15 cellular contexts compared by ENCODE assay signal in genomic region chr17:18071751-18072150, GRCh38. TPM values are rescaled to one million over a fixed set of nuclear protein-coding genes. Genes with fewer than 3 reads are reported as not detected.
DNase-seq lines count a peak whose midpoint lies in the region; ATAC-seq, FAIRE-seq and TF ChIP-seq lines count a peak whose summit lies in the region.
"Had no signal": no experiment of that assay in that cellular context is flagged by ENCODE, and none has a peak within 500 bp of the region (broad histone marks: within the 10 kb centered on the region; RNA-seq: fewer than 3 reads in every experiment).

No MANE protein-coding gene starts in this region.

- H3K27me3 ChIP-seq in SJCRH30, result peaks cover 4% of the 10 kb centered on the region
- peaks cover 0 to 5% of the 10 kb centered on the region in 2 experiments for H3K27me3 ChIP-seq in mesenchymal stem cell (ENCODE audit: control insufficient read depth in 1 of 2, insufficient read depth in 1 of 2, low read length in 2 of 2)
- H3K27me3 ChIP-seq in psoas muscle (ENCODE audit: insufficient read depth in 3 of 3, low read length in 2 of 3), result no peaks in the 10 kb centered on the region
- H3K27me3 ChIP-seq: BE2C had no signal

- H3K4me3 Mint-ChIP-seq in naive thymus-derived CD8-positive, alpha-beta T cell, result no peak overlapping the region

- no peak overlapping the region for H3K27ac Mint-ChIP-seq in naive thymus-derived CD8-positive, alpha-beta T cell

- peak overlapping the region; percentile 57 for H3K9ac ChIP-seq in mesenchymal stem cell (ENCODE audit: low read length)

- H3K4me3 ChIP-seq in SJCRH30 (no peak overlapping the region; the same call in 1 of the 2 replicates), mesenchymal stem cell (ENCODE audit: insufficient read depth in 1 of 2, low read depth in 1 of 2, low read length in 2 of 2) (no peak overlapping the region), psoas muscle (no peak overlapping the region)

- no peak overlapping the region for H3K4me2 ChIP-seq in mesenchymal stem cell (ENCODE audit: low read length, poor library complexity, severe bottlenecking)

- no peak overlapping the region for H3K14ac ChIP-seq in mesenchymal stem cell (ENCODE audit: low read length in 2 of 2)

- H3K4ac ChIP-seq in mesenchymal stem cell (ENCODE audit: low read depth in 1 of 2, low read length in 2 of 2), result no peak overlapping the region

- no peaks in the 10 kb centered on the region for H3K36me3 ChIP-seq in SJCRH30
- peaks cover 4 to 11% of the 10 kb centered on the region in 2 experiments for H3K36me3 ChIP-seq in mesenchymal stem cell (ENCODE audit: control insufficient read depth in 1 of 2, insufficient read depth in 2 of 2, low read depth in 1 of 2, low read length in 2 of 2)
- peaks cover 0 to 7% of the 10 kb centered on the region in 2 donors for H3K36me3 ChIP-seq in psoas muscle (ENCODE audit: insufficient read depth in 1 of 2, low read depth in 1 of 2)
- H3K36me3 ChIP-seq: BE2C had no signal

- POLR2A ChIA-PET in naive thymus-derived CD8-positive, alpha-beta T cell (lab: Charles Lee), result interaction anchor here (1.0 kb wide), 1 partner anchor 16 kb away, joined by 3 read pairs; the partner anchor contains the start of gene DRG2

- no peak overlapping the region for H2BK120ac ChIP-seq in mesenchymal stem cell (ENCODE audit: low read depth, low read length)

- H2AFZ ChIP-seq in mesenchymal stem cell (ENCODE audit: low read depth, low read length), result no peak overlapping the region

- H3K36me3 Mint-ChIP-seq in naive thymus-derived CD8-positive, alpha-beta T cell, result peaks cover 0 to 6% (median 0%) of the 10 kb centered on the region in 3 donors

- no peak overlapping the region for H3K18ac ChIP-seq in mesenchymal stem cell (ENCODE audit: low read depth in 1 of 2, low read length in 2 of 2)

- H2BK5ac ChIP-seq in mesenchymal stem cell (ENCODE audit: low read depth, low read length, poor library complexity, severe bottlenecking), result no peak overlapping the region

- no peak overlapping the region for H4K8ac ChIP-seq in mesenchymal stem cell (ENCODE audit: low read length)

- ATAC-seq in psoas muscle, result no peak
- no peak for ATAC-seq in naive thymus-derived CD8-positive, alpha-beta T cell
- ATAC-seq: PC-3 had no signal

- H3K27ac ChIP-seq in SJCRH30, result peak overlapping the region; percentile 84
- H3K27ac ChIP-seq in mesenchymal stem cell (ENCODE audit: low read length, poor library complexity, severe bottlenecking), result no peak overlapping the region
- peak overlapping the region; percentile 23 for H3K27ac ChIP-seq in psoas muscle

- peaks cover 25% of the 10 kb centered on the region for H3K4me1 ChIP-seq in SJCRH30
- H3K4me1 ChIP-seq in mesenchymal stem cell (ENCODE audit: control insufficient read depth, insufficient read depth, low read depth, low read length), result peaks cover 3% of the 10 kb centered on the region
- H3K4me1 ChIP-seq in psoas muscle, result peaks cover 7% of the 10 kb centered on the region
- H3K4me1 ChIP-seq: BE2C had no signal

- no peak overlapping the region for H4K91ac ChIP-seq in mesenchymal stem cell (ENCODE audit: low read length)

- H3K23ac ChIP-seq in mesenchymal stem cell (ENCODE audit: low read length in 2 of 2), result no peak overlapping the region

- peaks cover 5 to 11% (median 6%) of the 10 kb centered on the region in 4 donors for H3K4me1 Mint-ChIP-seq in naive thymus-derived CD8-positive, alpha-beta T cell

- peaks cover 2 to 14% (median 10%) of the 10 kb centered on the region in 5 donors for H3K27me3 Mint-ChIP-seq in naive thymus-derived CD8-positive, alpha-beta T cell

- H2AK5ac ChIP-seq in mesenchymal stem cell (ENCODE audit: low read length, severe bottlenecking), result no peak overlapping the region

- intact Hi-C loops in psoas muscle (cut with DNase I), result no loop called here

- H3K9me3 Mint-ChIP-seq in naive thymus-derived CD8-positive, alpha-beta T cell, result no peaks in the 10 kb centered on the region

- no peak for TF ChIP-seq CTCF in psoas muscle (IDR thresholded peaks at IDR 0.05)

- H3K79me1 ChIP-seq in mesenchymal stem cell (replicated peaks; ENCODE audit: low read length, poor library complexity, severe bottlenecking), result no peaks in the 10 kb centered on the region

- peak; percentile 49 for FAIRE-seq in GM19239 (lab: Jason Lieb, UNC)

- no peak for DNase-seq in GM19239 (ENCODE audit: insufficient read length, low spot score)
- peak in 1 of 2 experiments; percentile 69 for DNase-seq in SJCRH30
- DNase-seq in mesenchymal stem cell, result no peak
- no peak for DNase-seq in psoas muscle
- DNase-seq in NCI-H1105 (lab: John Stamatoyannopoulos, UW), result no peak
- DNase-seq in naive thymus-derived CD8-positive, alpha-beta T cell, result no peak
- DNase-seq in activated CD4-positive, CD25-positive, alpha-beta regulatory T cell treated with anti-CD3 and anti-CD28 coated beads, Interleukin-2, amount 50 U/mL, for 72 hours, result no peak
- DNase-seq: BE2C, DMS79, HCEC 1CT, NCI-H446 treated with DMSO at 0.1 percent for 48 hours, NCI-H526 treated with DMSO at 0.1 percent for 48 hours, PC-3, Right ventricle myocardium superior had no signal

- H3K9me3 ChIP-seq in SJCRH30 (replicated peaks), result no peaks in the 10 kb centered on the region
- H3K9me3 ChIP-seq in mesenchymal stem cell (ENCODE audit: control insufficient read depth, low read length), result no peaks in the 10 kb centered on the region
- H3K9me3 ChIP-seq in psoas muscle, result no peaks in the 10 kb centered on the region
- H3K9me3 ChIP-seq: BE2C had no signal

- H2BK15ac ChIP-seq in mesenchymal stem cell (ENCODE audit: low read depth, poor library complexity, severe bottlenecking), result no peak overlapping the region

- no peak overlapping the region for H2BK12ac ChIP-seq in mesenchymal stem cell (ENCODE audit: low read length in 2 of 2)

RNA-seq across cellular contexts. Expression of gene DRG2, which starts 16.0 kb away (rescaled TPM):
- total RNA-seq in SJCRH30 (2014; rRNA removed; shearing (Covaris generic)), result 69.1 and 72.2 TPM in 2 replicates
- polyA plus RNA-seq in mesenchymal stem cell (2013, experiment 1 of 2), result 25.6 TPM
- polyA plus RNA-seq in mesenchymal stem cell (2013, experiment 2 of 2), result 26.0 TPM
- 10 to 100 TPM; 23.7 to 33.5 (median 27.9) TPM for total RNA-seq in psoas muscle
- polyA plus RNA-seq in psoas muscle, result 10 to 100 TPM; 23.9 to 33.2 (median 30.6) TPM
- total RNA-seq in naive thymus-derived CD8-positive, alpha-beta T cell, result 10 to 100 TPM; 48.6 to 49.4 TPM
- 10 to 100 TPM; 38.8 to 45.2 (median 45.2) TPM for polyA plus RNA-seq in naive thymus-derived CD8-positive, alpha-beta T cell

RNA-seq across cellular contexts. Expression of gene GID4, which starts 32.5 kb away (rescaled TPM):
- total RNA-seq in SJCRH30 (2014; rRNA removed; shearing (Covaris generic)), result 35.4 and 39.6 TPM in 2 replicates
- 7.1 TPM for polyA plus RNA-seq in mesenchymal stem cell (2013, experiment 1 of 2)
- polyA plus RNA-seq in mesenchymal stem cell (2013, experiment 2 of 2), result 7.2 TPM
- total RNA-seq in psoas muscle, result 10 to 100 TPM; 22.4 to 39.6 (median 38.5) TPM
- 10 to 100 TPM; 10.8 to 55.2 (median 20.0) TPM for polyA plus RNA-seq in psoas muscle
- total RNA-seq in naive thymus-derived CD8-positive, alpha-beta T cell, result 10 to 100 TPM; 10.4 to 10.7 TPM
- 1 to 10 TPM; 3.4 to 7.1 (median 6.0) TPM for polyA plus RNA-seq in naive thymus-derived CD8-positive, alpha-beta T cell

RNA-seq across cellular contexts. Expression of gene ATPAF2, which starts 32.8 kb away (rescaled TPM):
- total RNA-seq in SJCRH30 (2014; rRNA removed; shearing (Covaris generic)), result 53.6 and 58.3 TPM in 2 replicates
- 13.9 TPM for polyA plus RNA-seq in mesenchymal stem cell (2013, experiment 1 of 2)
- polyA plus RNA-seq in mesenchymal stem cell (2013, experiment 2 of 2), result 12.1 TPM
- total RNA-seq in psoas muscle, result 10 to 100 TPM; 23.9 to 39.7 (median 30.4) TPM
- 10 to 100 TPM; 16.5 to 34.9 (median 23.0) TPM for polyA plus RNA-seq in psoas muscle
- 10 to 100 TPM; 22.0 to 28.7 TPM for total RNA-seq in naive thymus-derived CD8-positive, alpha-beta T cell
- polyA plus RNA-seq in naive thymus-derived CD8-positive, alpha-beta T cell, result 10 to 100 TPM; 15.3 to 21.8 (median 21.2) TPM

RNA-seq across cellular contexts. Expression of gene MYO15A, which starts 36.8 kb away (rescaled TPM):
- 0.53 and 0.58 TPM in 2 replicates for total RNA-seq in SJCRH30 (2014; rRNA removed; shearing (Covaris generic))
- 0.29 TPM for polyA plus RNA-seq in mesenchymal stem cell (2013, experiment 1 of 2)
- polyA plus RNA-seq in mesenchymal stem cell (2013, experiment 2 of 2), result 0.22 TPM
- total RNA-seq in psoas muscle, result under 1 TPM; 0.15 to 0.76 (median 0.44) TPM
- under 1 TPM; 0.10 to 0.44 (median 0.17) TPM for polyA plus RNA-seq in psoas muscle
- 1 to 10 TPM; 1.5 to 2.0 TPM for total RNA-seq in naive thymus-derived CD8-positive, alpha-beta T cell
- under 1 TPM; 0.13 to 0.46 (median 0.16) TPM for polyA plus RNA-seq in naive thymus-derived CD8-positive, alpha-beta T cell
- total RNA-seq: M059J had no signal
